In the genomic region with DNA sequence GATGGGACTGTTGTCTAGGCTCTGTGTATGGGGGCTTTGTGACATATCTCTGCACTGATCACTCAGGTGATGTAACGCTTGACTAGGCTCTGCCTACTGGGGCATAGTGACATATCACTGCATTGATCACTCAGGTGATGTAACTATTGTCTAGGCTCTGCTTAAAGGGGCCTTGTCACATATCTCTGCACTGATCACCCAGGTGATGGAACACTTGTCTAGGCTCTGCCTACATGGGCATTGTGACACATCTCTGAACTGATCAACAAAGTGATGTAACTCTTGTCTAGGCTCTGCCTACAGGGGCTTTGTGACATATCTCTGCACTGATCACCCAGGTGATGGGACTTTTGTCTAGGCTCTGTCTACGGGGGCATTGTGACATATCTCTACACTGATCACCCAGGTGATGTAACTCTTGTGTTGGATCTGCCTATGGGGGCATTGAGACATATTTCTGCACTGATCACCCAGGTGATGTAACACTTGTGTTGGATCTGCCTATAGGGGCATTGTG, we compare ENCODE assay signal across 6 cellular contexts. TPM values are rescaled to one million over a fixed set of nuclear protein-coding genes. Genes with fewer than 3 reads are reported as not detected.
"Had no signal": no experiment of that assay in that cellular context is flagged by ENCODE, and none has a peak within 500 bp of the region (broad histone marks: within the 10 kb centered on the region; RNA-seq: fewer than 3 reads in every experiment).

No MANE protein-coding gene starts in this region.

RNA-seq across cellular contexts. Expression of gene TUBB8B, which starts 57.5 kb away (rescaled TPM):
- total RNA-seq: activated CD8-positive, alpha-beta T cell treated with anti-CD3 and anti-CD28 coated beads, Interleukin-2, amount 10 ng/mL, durations not matched to agents 7 days and 5 days; body of pancreas; LHCN-M2; M059J; Right ventricle myocardium inferior; T-cell had no signal
